ENCODE assay signal across 18 cellular contexts in the genomic region with DNA sequence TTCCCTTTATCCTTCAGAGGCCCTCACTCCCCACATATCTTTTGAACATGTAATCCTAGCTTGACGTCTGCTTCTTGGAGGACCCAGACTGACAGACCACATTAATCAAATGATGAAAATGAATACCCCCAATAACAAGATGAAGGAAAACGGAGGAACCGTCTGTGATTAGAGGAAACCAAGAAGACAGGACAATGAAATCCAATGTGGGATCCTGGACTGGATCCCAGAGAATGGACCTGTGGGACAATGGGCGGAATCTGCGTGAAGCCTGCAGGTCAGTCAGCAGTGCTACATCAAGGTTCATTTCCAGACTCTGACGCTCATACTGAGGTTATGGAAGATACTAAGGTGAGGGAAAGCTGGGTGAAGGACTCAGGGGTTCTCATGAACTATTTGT. TPM values are rescaled to one million over a fixed set of nuclear protein-coding genes. Genes with fewer than 3 reads are reported as not detected.
DNase-seq lines count a peak whose midpoint lies in the region; ATAC-seq, FAIRE-seq and TF ChIP-seq lines count a peak whose summit lies in the region.
"Had no signal": no experiment of that assay in that cellular context is flagged by ENCODE, and none has a peak within 500 bp of the region (broad histone marks: within the 10 kb centered on the region; RNA-seq: fewer than 3 reads in every experiment).

No MANE protein-coding gene starts in this region.

- H2AFZ ChIP-seq in HepG2 (ENCODE audit: low read length): no peak overlapping the region

- peak overlapping the region; percentile 36 for H3K27ac Mint-ChIP-seq in nephron progenitor cell
- peak overlapping the region in 3 of 7 donors; percentile 2 to 25 (median 19) for H3K27ac Mint-ChIP-seq in CD4-positive, alpha-beta memory T cell

- peaks cover 2% of the 10 kb centered on the region for H3K79me2 ChIP-seq in HepG2 (ENCODE audit: insufficient read depth, low read length)

- no peaks in the 10 kb centered on the region for H3K9me3 ChIP-seq in HepG2 (ENCODE audit: low read length)
- H3K9me3 ChIP-seq in right lobe of liver: no peaks in the 10 kb centered on the region
- H3K9me3 ChIP-seq in CD4-positive, alpha-beta memory T cell (ENCODE audit: control insufficient read depth in 1 of 2, low read length in 2 of 2): no peaks in the 10 kb centered on the region
- H3K9me3 ChIP-seq: Peyer's patch had no signal

- H3K4me1 ChIP-seq in HepG2 (ENCODE audit: insufficient read depth, low read length) (no peaks in the 10 kb centered on the region), right lobe of liver (no peaks in the 10 kb centered on the region)
- peaks cover 3% of the 10 kb centered on the region for H3K4me1 ChIP-seq in CD4-positive, alpha-beta memory T cell (ENCODE audit: insufficient read depth, low read length)
- H3K4me1 ChIP-seq: Peyer's patch had no signal

- no peak for FAIRE-seq in HepG2 (lab: Jason Lieb, UNC)
- FAIRE-seq: G401.6, K562 had no signal

- H3K4me2 ChIP-seq in HepG2 (ENCODE audit: low read depth, low read length): no peak overlapping the region

- no peaks in the 10 kb centered on the region for H3K27me3 ChIP-seq in HepG2 (ENCODE audit: control insufficient read depth in 1 of 2, insufficient read depth in 2 of 2, low read length in 2 of 2)
- H3K27me3 ChIP-seq in right lobe of liver: no peaks in the 10 kb centered on the region
- H3K27me3 ChIP-seq in CD4-positive, alpha-beta memory T cell (ENCODE audit: insufficient read depth, low read length): no peaks in the 10 kb centered on the region
- H3K27me3 ChIP-seq: Peyer's patch had no signal

- H3K36me3 ChIP-seq in HepG2 (replicated peaks in 1 of 2; ENCODE audit: control insufficient read depth in 1 of 2, insufficient read depth in 2 of 2, low read length in 2 of 2): peaks cover 39 to 82% of the 10 kb centered on the region in 2 experiments
- peaks cover 0 to 40% (median 13%) of the 10 kb centered on the region in 4 donors for H3K36me3 ChIP-seq in right lobe of liver
- H3K36me3 ChIP-seq in CD4-positive, alpha-beta memory T cell (ENCODE audit: insufficient read depth, low read length): peaks cover 65% of the 10 kb centered on the region

- peaks cover 6% of the 10 kb centered on the region for H3K9me3 Mint-ChIP-seq in nephron progenitor cell
- no peaks in the 10 kb centered on the region for H3K9me3 Mint-ChIP-seq in CD4-positive, alpha-beta memory T cell

- no peak for ATAC-seq in HepG2
- ATAC-seq in right lobe of liver: no peak
- ATAC-seq: K562 had no signal

- no peak overlapping the region for H3K4me3 Mint-ChIP-seq in nephron progenitor cell
- H3K4me3 Mint-ChIP-seq in CD4-positive, alpha-beta memory T cell: no peak overlapping the region

- no TSS peak for BruUV-seq in HepG2 (replicated peaks; lab: Mats Ljungman, UMichigan)

- H3K27ac ChIP-seq in HepG2 (ENCODE audit: extremely low read length, insufficient read depth, low read length) (no peak overlapping the region), right lobe of liver (no peak overlapping the region), VCaP (peak overlapping the region; percentile 48; the same call in 1 of the 2 replicates)
- H3K27ac ChIP-seq in CD4-positive, alpha-beta memory T cell (ENCODE audit: low read depth, low read length): no peak overlapping the region
- H3K27ac ChIP-seq: C4-2B, Peyer's patch had no signal

- no peak for TF ChIP-seq RAD21 in HepG2 (CRISPR knock-in tag; IDR thresholded peaks at IDR 0.05)

- in situ Hi-C loops in HepG2 (cut with HindIII; ENCODE audit: extremely low pct_ligation_motif_present, low pct_unique_long_range_greater_than_20kb): no loop called here

- H3K27me3 Mint-ChIP-seq in nephron progenitor cell (ENCODE audit: low read depth, poor library complexity): no peaks in the 10 kb centered on the region
- H3K27me3 Mint-ChIP-seq in CD4-positive, alpha-beta memory T cell: no peaks in the 10 kb centered on the region

- intact Hi-C loops in HepG2 (cut with micrococcal nuclease; ENCODE audit: unreplicated experiment): no loop called here
- intact Hi-C loops in right lobe of liver (cut with DNase I): loop anchor here (10.0 kb wide), 1 partner anchor 104 kb away; the partner anchor contains the start of gene TAF1C (in 2 of the 2)
- intact Hi-C loops in CD4-positive, alpha-beta memory T cell (cut with micrococcal nuclease): no loop called here

- TF ChIP-seq CTCF in HepG2 (CRISPR knock-in tag; IDR thresholded peaks at IDR 0.05): no peak
- TF ChIP-seq CTCF in right lobe of liver (IDR thresholded peaks at IDR 0.05): no peak
- no peak for TF ChIP-seq CTCF in VCaP (conservative IDR thresholded peaks at IDR 0.05)
- TF ChIP-seq CTCF in nephron progenitor cell (IDR thresholded peaks at IDR 0.05): no peak

- CTCF ChIA-PET in HepG2 (lab: Yijun Ruan, JAX; ENCODE audit: low intra/inter-chr PET ratio, low total read pairs): no interaction called here
- CTCF ChIA-PET in CD4-positive, alpha-beta memory T cell (lab: Charles Lee; ENCODE audit: partially characterized antibody): interaction anchor here (0.9 to 6.6 kb wide), 2 partner anchors 14 to 107 kb away, joined by 4 to 55 read pairs; partner anchors contain the start of gene TAF1C

- no peak for DNase-seq in HepG2 (ENCODE audit: low spot score)
- no peak for DNase-seq in right lobe of liver
- no peak for DNase-seq in nephron progenitor cell
- no peak for DNase-seq in DMS79 treated with DMSO at 0.1 percent for 48 hours (lab: John Stamatoyannopoulos, UW)
- DNase-seq in CD4-positive, alpha-beta memory T cell: no peak
- no peak for DNase-seq in GM03348 (ENCODE audit: low spot score)
- DNase-seq: COR-L47; DMS 273 treated with DMSO at 0.1 percent for 48 hours; H7; NCI-H1105; NCI-H2081; NK-92 treated with Interleukin-12 subunit alpha and Interleukin-12 subunit beta, amount 100 ng/mL, for 24 hours; Peyer's patch had no signal

- peaks cover 10% of the 10 kb centered on the region for H3K4me1 Mint-ChIP-seq in nephron progenitor cell
- H3K4me1 Mint-ChIP-seq in CD4-positive, alpha-beta memory T cell: peaks cover 13 to 33% (median 21%) of the 10 kb centered on the region in 4 donors

- H3K9ac ChIP-seq in HepG2 (ENCODE audit: insufficient read depth, low read depth, low read length): no peak overlapping the region

- peaks cover 7% of the 10 kb centered on the region; the same call in 1 of the 2 replicates for H4K20me1 ChIP-seq in HepG2 (ENCODE audit: insufficient read depth, low read length)

- peaks cover 73% of the 10 kb centered on the region for H3K36me3 Mint-ChIP-seq in nephron progenitor cell (ENCODE audit: low read depth)
- peaks cover 45 to 76% of the 10 kb centered on the region in 2 donors for H3K36me3 Mint-ChIP-seq in CD4-positive, alpha-beta memory T cell

- TF ChIP-seq POLR2A in HepG2 (IDR thresholded peaks at IDR 0.05; ENCODE audit: insufficient read depth in 1 of 2, low read depth in 2 of 2, low read length in 2 of 2): no peak
- no peak for TF ChIP-seq POLR2A in right lobe of liver (IDR thresholded peaks at IDR 0.05)

- TF ChIP-seq EP300 in HepG2 (IDR thresholded peaks at IDR 0.05; ENCODE audit: low read depth in 2 of 2, low read length in 2 of 2) (no peak), HepG2 (CRISPR knock-in tag; IDR thresholded peaks at IDR 0.05; ENCODE audit: borderline replicate concordance) (no peak)

- POLR2A ChIA-PET in HepG2 (lab: Yijun Ruan, JAX): no interaction called here
- POLR2A ChIA-PET in CD4-positive, alpha-beta memory T cell (lab: Charles Lee; ENCODE audit: partially characterized antibody): no interaction called here

- H3K4me3 ChIP-seq in HepG2 (replicated peaks in 1 of 3; ENCODE audit: insufficient read depth in 1 of 3, low read depth in 2 of 3, low read length in 3 of 3) (no peak overlapping the region), right lobe of liver (no peak overlapping the region)
- no peak overlapping the region for H3K4me3 ChIP-seq in CD4-positive, alpha-beta memory T cell (ENCODE audit: low read length in 2 of 2)
- H3K4me3 ChIP-seq: K562, Peyer's patch had no signal

- 97% methylated on average over 6 of the region's 6 CpGs for WGBS in HepG2 (ENCODE audit: low lambda C conversion rate)
- WGBS in right lobe of liver (ENCODE audit: insufficient coverage, low coverage, low lambda C conversion rate, missing lambda C conversion rate): 86% methylated on average over 6 of the region's 6 CpGs

RNA-seq across cellular contexts. Expression of gene MBTPS1, which starts 35.9 kb away (rescaled TPM):
- 42.0 and 56.7 TPM in 2 replicates for total RNA-seq in HepG2 (2016; rRNA removed; fragmentation: Illumina TruSeq; extraction: Trizol)
- total RNA-seq in HepG2 (2016; cell fraction: cytosol; rRNA removed; fragmentation: Illumina TruSeq; extraction: Trizol; ENCODE audit: low read depth): 14.4 and 16.1 TPM in 2 replicates
- 36.6 and 55.6 TPM in 2 replicates for total RNA-seq in HepG2 (2016; cell fraction: insoluble cytoplasmic fraction; rRNA removed; fragmentation: Illumina TruSeq; extraction: Trizol)
- 45.4 and 47.4 TPM in 2 replicates for total RNA-seq in HepG2 (2016; cell fraction: membrane; rRNA removed; fragmentation: Illumina TruSeq; extraction: Trizol)
- 69.1 and 74.7 TPM in 2 replicates for total RNA-seq in HepG2 (2016; cell fraction: nucleus; rRNA removed; fragmentation: Illumina TruSeq; extraction: Trizol)
- 83.4 and 91.3 TPM in 2 replicates for polyA plus RNA-seq in HepG2 (2011; rRNA removed)
- polyA plus RNA-seq in HepG2 (2011; cell fraction: cytosol; rRNA removed): 67.3 and 71.7 TPM in 2 replicates
- 131 and 133 TPM in 2 replicates for polyA plus RNA-seq in HepG2 (2011; cell fraction: nucleus; rRNA removed)
- polyA plus RNA-seq in HepG2 (2012): 62.6 and 69.2 TPM in 2 replicates
- polyA plus RNA-seq in HepG2 (2016; cell fraction: cytosol; fragmentation: Illumina TruSeq; extraction: Trizol; ENCODE audit: low read depth): 8.3 TPM in 2 replicates
- 38.4 and 45.1 TPM in 2 replicates for polyA plus RNA-seq in HepG2 (2016; cell fraction: insoluble cytoplasmic fraction; fragmentation: Illumina TruSeq; extraction: Trizol; ENCODE audit: low read depth)
- 28.8 and 29.8 TPM in 2 replicates for polyA plus RNA-seq in HepG2 (2016; cell fraction: membrane; fragmentation: Illumina TruSeq; extraction: Trizol; ENCODE audit: low read depth)
- 102 and 104 TPM in 2 replicates for polyA plus RNA-seq in HepG2 (2016; cell fraction: nucleus; fragmentation: Illumina TruSeq; extraction: Trizol; ENCODE audit: insufficient read depth, low read depth)
- 115 TPM in 2 replicates for polyA minus RNA-seq in HepG2 (2011; rRNA and poly(A)+ RNA removed; ENCODE audit: low replicate concordance)
- polyA minus RNA-seq in HepG2 (2011; cell fraction: cytosol; rRNA and poly(A)+ RNA removed): 74.7 and 82.8 TPM in 2 replicates
- polyA minus RNA-seq in HepG2 (2011; cell fraction: nucleus; rRNA and poly(A)+ RNA removed): 177 and 179 TPM in 2 replicates
- total RNA-seq in right lobe of liver: 10 to 100 TPM; 34.5 to 45.6 (median 40.1) TPM
- 100 to 1,000 TPM; 137 to 140 TPM for total RNA-seq in CD4-positive, alpha-beta memory T cell
- 10 to 100 TPM; 53.9 to 61.4 TPM for polyA plus RNA-seq in CD4-positive, alpha-beta memory T cell

RNA-seq across cellular contexts. Expression of gene SLC38A8, which starts 38.2 kb away (rescaled TPM):
- 0.24 TPM in 1 of 2 replicates, not detected in the other for total RNA-seq in HepG2 (2016; rRNA removed; fragmentation: Illumina TruSeq; extraction: Trizol)
- total RNA-seq in HepG2 (2016; cell fraction: cytosol; rRNA removed; fragmentation: Illumina TruSeq; extraction: Trizol; ENCODE audit: low read depth): not detected in 2 replicates
- not detected in 2 replicates for total RNA-seq in HepG2 (2016; cell fraction: insoluble cytoplasmic fraction; rRNA removed; fragmentation: Illumina TruSeq; extraction: Trizol)
- total RNA-seq in HepG2 (2016; cell fraction: membrane; rRNA removed; fragmentation: Illumina TruSeq; extraction: Trizol): 0.31 TPM in 1 of 2 replicates, not detected in the other
- total RNA-seq in HepG2 (2016; cell fraction: nucleus; rRNA removed; fragmentation: Illumina TruSeq; extraction: Trizol): not detected in 2 replicates
- polyA plus RNA-seq in HepG2 (2011; rRNA removed): 0.37 and 0.61 TPM in 2 replicates
- polyA plus RNA-seq in HepG2 (2011; cell fraction: cytosol; rRNA removed): 0.30 and 0.38 TPM in 2 replicates
- 0.16 and 0.71 TPM in 2 replicates for polyA plus RNA-seq in HepG2 (2011; cell fraction: nucleus; rRNA removed)
- 0.13 TPM in 1 of 2 replicates, not detected in the other for polyA plus RNA-seq in HepG2 (2012)
- polyA plus RNA-seq in HepG2 (2016; cell fraction: cytosol; fragmentation: Illumina TruSeq; extraction: Trizol; ENCODE audit: low read depth): not detected in 2 replicates
- polyA plus RNA-seq in HepG2 (2016; cell fraction: insoluble cytoplasmic fraction; fragmentation: Illumina TruSeq; extraction: Trizol; ENCODE audit: low read depth): not detected in 2 replicates
- polyA plus RNA-seq in HepG2 (2016; cell fraction: membrane; fragmentation: Illumina TruSeq; extraction: Trizol; ENCODE audit: low read depth): not detected in 2 replicates
- polyA plus RNA-seq in HepG2 (2016; cell fraction: nucleus; fragmentation: Illumina TruSeq; extraction: Trizol; ENCODE audit: insufficient read depth, low read depth): not detected in 2 replicates
- 0.36 TPM in 1 of 2 replicates, not detected in the other for polyA minus RNA-seq in HepG2 (2011; rRNA and poly(A)+ RNA removed; ENCODE audit: low replicate concordance)
- polyA minus RNA-seq in HepG2 (2011; cell fraction: cytosol; rRNA and poly(A)+ RNA removed): not detected in 2 replicates
- not detected in 2 replicates for polyA minus RNA-seq in HepG2 (2011; cell fraction: nucleus; rRNA and poly(A)+ RNA removed)
- not detected for total RNA-seq in right lobe of liver
- total RNA-seq in CD4-positive, alpha-beta memory T cell: not detected
- not detected for polyA plus RNA-seq in CD4-positive, alpha-beta memory T cell
- total RNA-seq: H7, K562, NCI-H460, Peyer's patch had no signal

Comparison
In these comparisons a context has a peak if more than half of its experiments do, and no peak if none do; other contexts are left out.
1. intact Hi-C loops: an anchor here in right lobe of liver (10.0 kb wide); none called in HepG2 and CD4-positive, alpha-beta memory T cell.